In genomic region chr10:6086375-6087233, GRCh38 we compare ENCODE assay signal across 1 cellular context.
TF ChIP-seq lines count a peak whose summit lies in the region.

No MANE protein-coding gene starts in this region.

TF ChIP-seq in PFSK-1, 5 proteins besides CTCF, POLR2A, EP300 and RAD21 (continued from another document):
- TF ChIP-seq REST (IDR thresholded peaks at IDR 0.05; ENCODE audit: insufficient read depth in 1 of 2, low read depth in 2 of 2, low read length in 2 of 2), result no peak
